In genomic region chr1:2204384-2205190, GRCh38 we compare ENCODE assay signal across 8 cellular contexts. TPM values are rescaled to one million over a fixed set of nuclear protein-coding genes. Genes with fewer than 3 reads are reported as not detected.
DNase-seq lines count a peak whose midpoint lies in the region; ATAC-seq and TF ChIP-seq lines count a peak whose summit lies in the region.

No MANE protein-coding gene starts in this region.

- no peaks in the 10 kb centered on the region for H3K36me3 Mint-ChIP-seq in brain

- H3K9me3 ChIP-seq in iPS-18c (ENCODE audit: control insufficient read depth, insufficient read depth, low read length) = no peaks in the 10 kb centered on the region

- H3K27me3 Mint-ChIP-seq in brain = peaks cover 3% of the 10 kb centered on the region

- H3K4me3 Mint-ChIP-seq in brain = peak overlapping the region; percentile 63 to 75 (median 72)

- peak overlapping the region in 2 of 5 experiments; percentile 47 to 71 for H3K27ac Mint-ChIP-seq in brain

- no peaks in the 10 kb centered on the region for H3K9me3 Mint-ChIP-seq in brain

- TF ChIP-seq CTCF in brain (conservative IDR thresholded peaks at IDR 0.05) = no peak

- peak overlapping the region; percentile 51 for H3K4me3 ChIP-seq in iPS-18c (ENCODE audit: insufficient read depth, low read depth, low read length)
- peak overlapping the region; percentile 53 for H3K4me3 ChIP-seq in skeletal muscle cell (ENCODE audit: low read depth, low read length)

- peak; percentile 32 for ATAC-seq in GM18868 (IDR thresholded peaks at IDR 0.05; ENCODE audit: unreplicated experiment)

- DNase-seq in CD1c-positive myeloid dendritic cell (ENCODE audit: extremely low spot score) (peak; percentile 81), NCI-H748 (lab: John Stamatoyannopoulos, UW; ENCODE audit: unreplicated experiment) (peak; percentile 68), skeletal muscle cell (ENCODE audit: low read depth) (no peak), LoVo (ENCODE audit: low spot score) (no peak)
- DNase-seq in stimulated activated CD8-positive, alpha-beta memory T cell treated with anti-CD3 and anti-CD28 coated beads, Interleukin-4, amount 100 ng/mL, for 48 hours = no peak

- H3K4me1 Mint-ChIP-seq in brain = peaks cover 42% of the 10 kb centered on the region

RNA-seq across cellular contexts. Expression of gene FAAP20, which starts 10.0 kb away (rescaled TPM):
- polyA plus RNA-seq in brain (ENCODE audit: insufficient read depth, low read depth, low replicate concordance) = 112 TPM

RNA-seq across cellular contexts. Expression of gene SKI, which starts 23.5 kb away (rescaled TPM):
- polyA plus RNA-seq in brain (ENCODE audit: insufficient read depth, low read depth, low replicate concordance) = 48.5 TPM

Comparison
In these comparisons a context has a peak if more than half of its experiments do, and no peak if none do; other contexts are left out.
1. DNase-seq: peak in CD1c-positive myeloid dendritic cell (single experiment) and NCI-H748 (single experiment); none in skeletal muscle cell (single experiment), LoVo (single experiment) and stimulated activated CD8-positive, alpha-beta memory T cell treated with anti-CD3 and anti-CD28 coated beads, Interleukin-4, amount 100 ng/mL, for 48 hours (single experiment).